Comparison of ENCODE assay signal across 14 cellular contexts in genomic region chr12:11767029-11767724, GRCh38.
DNase-seq lines count a peak whose midpoint lies in the region; ATAC-seq and TF ChIP-seq lines count a peak whose summit lies in the region.
"Had no signal": no experiment of that assay in that cellular context is flagged by ENCODE, and none has a peak within 500 bp of the region (broad histone marks: within the 10 kb centered on the region; RNA-seq: fewer than 3 reads in every experiment).

No MANE protein-coding gene starts in this region.

- CTCF ChIA-PET in WTC11 (lab: Charles Lee), result interaction anchor here (0.6 to 1.2 kb wide), 3 partner anchors 13 to 186 kb away, joined by 3 read pairs; no protein-coding TSS in a partner anchor

- peaks cover 46% of the 10 kb centered on the region for H3K36me3 Mint-ChIP-seq in T-helper 1 cell treated with Interleukin-12 subunit alpha and Interleukin-12 subunit beta and Interleukin-4 antibody, amounts not matched to agents 30 μg/mL and 1 μg/mL, for 36 hours (ENCODE audit: low read depth)
- no peaks in the 10 kb centered on the region for H3K36me3 Mint-ChIP-seq in WTC11
- H3K36me3 Mint-ChIP-seq in stimulated activated naive B cell treated with anti-CD40 and anti-IgM and Interleukin-4, amounts not matched to agents 10 μg/mL and 1 μg/mL and 100 μg/mL, for 72 hours, result peaks cover 33 to 43% of the 10 kb centered on the region in 2 donors
- peaks cover 5% of the 10 kb centered on the region for H3K36me3 Mint-ChIP-seq in effector memory CD8-positive, alpha-beta T cell (ENCODE audit: insufficient read depth)

- H3K4me3 Mint-ChIP-seq in T-helper 1 cell treated with Interleukin-12 subunit alpha and Interleukin-12 subunit beta and Interleukin-4 antibody, amounts not matched to agents 30 μg/mL and 1 μg/mL, for 36 hours, result peak overlapping the region; percentile 67
- H3K4me3 Mint-ChIP-seq in WTC11, result no peak overlapping the region
- H3K4me3 Mint-ChIP-seq in stimulated activated naive B cell treated with anti-CD40 and anti-IgM and Interleukin-4, amounts not matched to agents 10 μg/mL and 1 μg/mL and 100 μg/mL, for 72 hours, result peak overlapping the region; percentile 63
- H3K4me3 Mint-ChIP-seq in effector memory CD8-positive, alpha-beta T cell, result no peak overlapping the region

- DNase-seq in T-helper 1 cell (no peak), WTC11 (ENCODE audit: low spot score) (no peak), islet precursor cell (peak; percentile 13), SIG-M5 treated with dmso at 0.1 percent for 504 hours (lab: John Stamatoyannopoulos, UW; ENCODE audit: unreplicated experiment) (no peak)
- no peak for DNase-seq in stimulated activated naive B cell treated with anti-CD40 and anti-IgM and Interleukin-4, amounts not matched to agents 10 μg/mL and 1 μg/mL and 100 μg/mL, for 72 hours
- DNase-seq in effector memory CD8-positive, alpha-beta T cell, result no peak
- DNase-seq: 8988T; activated CD4-positive, CD25-positive, alpha-beta regulatory T cell; foreskin keratinocyte; NCI-H1048; PC-3; stimulated activated naive CD4-positive, alpha-beta T cell treated with Interleukin-2 at 50 U/mL for 16 hours had no signal

- ATAC-seq in WTC11 (no peak), HG02571 (IDR thresholded peaks at IDR 0.05; ENCODE audit: unreplicated experiment) (no peak)
- no peak for ATAC-seq in stimulated activated naive B cell treated with anti-CD40 and anti-IgM and Interleukin-4, amounts not matched to agents 10 μg/mL and 1 μg/mL and 100 μg/mL, for 72 hours (replicated peaks)
- ATAC-seq in effector memory CD8-positive, alpha-beta T cell (replicated peaks), result no peak
- ATAC-seq: foreskin keratinocyte, PC-3 had no signal

- no peak for TF ChIP-seq CTCF in WTC11 (IDR thresholded peaks at IDR 0.05)

- H3K4me1 Mint-ChIP-seq in T-helper 1 cell treated with Interleukin-12 subunit alpha and Interleukin-12 subunit beta and Interleukin-4 antibody, amounts not matched to agents 30 μg/mL and 1 μg/mL, for 36 hours (ENCODE audit: low read depth), result peaks cover 71% of the 10 kb centered on the region
- H3K4me1 Mint-ChIP-seq in WTC11, result peaks cover 56% of the 10 kb centered on the region
- H3K4me1 Mint-ChIP-seq in stimulated activated naive B cell treated with anti-CD40 and anti-IgM and Interleukin-4, amounts not matched to agents 10 μg/mL and 1 μg/mL and 100 μg/mL, for 72 hours, result peaks cover 64 to 100% of the 10 kb centered on the region in 2 donors
- peaks cover 39 to 53% of the 10 kb centered on the region in 2 donors for H3K4me1 Mint-ChIP-seq in effector memory CD8-positive, alpha-beta T cell (ENCODE audit: low read depth in 2 of 2)

- H3K27me3 Mint-ChIP-seq in T-helper 1 cell treated with Interleukin-12 subunit alpha and Interleukin-12 subunit beta and Interleukin-4 antibody, amounts not matched to agents 30 μg/mL and 1 μg/mL, for 36 hours (ENCODE audit: low read depth), result no peaks in the 10 kb centered on the region
- H3K27me3 Mint-ChIP-seq in WTC11 (ENCODE audit: low read depth), result no peaks in the 10 kb centered on the region
- H3K27me3 Mint-ChIP-seq in stimulated activated naive B cell treated with anti-CD40 and anti-IgM and Interleukin-4, amounts not matched to agents 10 μg/mL and 1 μg/mL and 100 μg/mL, for 72 hours, result no peaks in the 10 kb centered on the region
- H3K27me3 Mint-ChIP-seq in effector memory CD8-positive, alpha-beta T cell, result no peaks in the 10 kb centered on the region

- H3K27ac Mint-ChIP-seq in T-helper 1 cell treated with Interleukin-12 subunit alpha and Interleukin-12 subunit beta and Interleukin-4 antibody, amounts not matched to agents 30 μg/mL and 1 μg/mL, for 36 hours, result peak overlapping the region; percentile 83
- H3K27ac Mint-ChIP-seq in WTC11, result peak overlapping the region; percentile 87
- peak overlapping the region; percentile 95 for H3K27ac Mint-ChIP-seq in stimulated activated naive B cell treated with anti-CD40 and anti-IgM and Interleukin-4, amounts not matched to agents 10 μg/mL and 1 μg/mL and 100 μg/mL, for 72 hours
- peak overlapping the region in 1 of 2 donors; percentile 7 for H3K27ac Mint-ChIP-seq in effector memory CD8-positive, alpha-beta T cell

- no peaks in the 10 kb centered on the region for H3K9me3 Mint-ChIP-seq in T-helper 1 cell treated with Interleukin-12 subunit alpha and Interleukin-12 subunit beta and Interleukin-4 antibody, amounts not matched to agents 30 μg/mL and 1 μg/mL, for 36 hours
- H3K9me3 Mint-ChIP-seq in WTC11, result no peaks in the 10 kb centered on the region; the same call in 1 of the 2 replicates
- peaks cover 0 to 1% of the 10 kb centered on the region in 2 donors for H3K9me3 Mint-ChIP-seq in stimulated activated naive B cell treated with anti-CD40 and anti-IgM and Interleukin-4, amounts not matched to agents 10 μg/mL and 1 μg/mL and 100 μg/mL, for 72 hours
- H3K9me3 Mint-ChIP-seq in effector memory CD8-positive, alpha-beta T cell, result no peaks in the 10 kb centered on the region

- POLR2A ChIA-PET in WTC11 (lab: Charles Lee), result interaction anchor here (0.5 kb wide), 1 partner anchor 16 kb away, joined by 3 read pairs; no protein-coding TSS in a partner anchor

TF ChIP-seq in WTC11, 78 proteins besides CTCF, POLR2A, EP300 and RAD21:
- 0 out of 2 replicates have a peak, but pooled peaks have one; percentile 32 for TF ChIP-seq GTF2I (CRISPR knock-in tag; conservative IDR thresholded peaks at IDR 0.05)
- TF ChIP-seq NR1H2 (CRISPR knock-in tag; IDR thresholded peaks at IDR 0.05), result no peak

Comparison
In these comparisons a context has a peak if more than half of its experiments do, and no peak if none do; other contexts are left out.
1. H3K4me3 Mint-ChIP-seq: peak in T-helper 1 cell treated with Interleukin-12 subunit alpha and Interleukin-12 subunit beta and Interleukin-4 antibody, amounts not matched to agents 30 μg/mL and 1 μg/mL, for 36 hours (single experiment) and stimulated activated naive B cell treated with anti-CD40 and anti-IgM and Interleukin-4, amounts not matched to agents 10 μg/mL and 1 μg/mL and 100 μg/mL, for 72 hours (2 of 2); none in WTC11 (single experiment) and effector memory CD8-positive, alpha-beta T cell (0 of 2).